In genomic region chr12:126856958-126857357, GRCh38 we compare ENCODE assay signal across 2 cellular contexts.
TF ChIP-seq lines count a peak whose summit lies in the region.

No MANE protein-coding gene starts in this region.

TF ChIP-seq in GM23338, 12 proteins besides CTCF, POLR2A, EP300 and RAD21:
- TF ChIP-seq, protein P1, sequence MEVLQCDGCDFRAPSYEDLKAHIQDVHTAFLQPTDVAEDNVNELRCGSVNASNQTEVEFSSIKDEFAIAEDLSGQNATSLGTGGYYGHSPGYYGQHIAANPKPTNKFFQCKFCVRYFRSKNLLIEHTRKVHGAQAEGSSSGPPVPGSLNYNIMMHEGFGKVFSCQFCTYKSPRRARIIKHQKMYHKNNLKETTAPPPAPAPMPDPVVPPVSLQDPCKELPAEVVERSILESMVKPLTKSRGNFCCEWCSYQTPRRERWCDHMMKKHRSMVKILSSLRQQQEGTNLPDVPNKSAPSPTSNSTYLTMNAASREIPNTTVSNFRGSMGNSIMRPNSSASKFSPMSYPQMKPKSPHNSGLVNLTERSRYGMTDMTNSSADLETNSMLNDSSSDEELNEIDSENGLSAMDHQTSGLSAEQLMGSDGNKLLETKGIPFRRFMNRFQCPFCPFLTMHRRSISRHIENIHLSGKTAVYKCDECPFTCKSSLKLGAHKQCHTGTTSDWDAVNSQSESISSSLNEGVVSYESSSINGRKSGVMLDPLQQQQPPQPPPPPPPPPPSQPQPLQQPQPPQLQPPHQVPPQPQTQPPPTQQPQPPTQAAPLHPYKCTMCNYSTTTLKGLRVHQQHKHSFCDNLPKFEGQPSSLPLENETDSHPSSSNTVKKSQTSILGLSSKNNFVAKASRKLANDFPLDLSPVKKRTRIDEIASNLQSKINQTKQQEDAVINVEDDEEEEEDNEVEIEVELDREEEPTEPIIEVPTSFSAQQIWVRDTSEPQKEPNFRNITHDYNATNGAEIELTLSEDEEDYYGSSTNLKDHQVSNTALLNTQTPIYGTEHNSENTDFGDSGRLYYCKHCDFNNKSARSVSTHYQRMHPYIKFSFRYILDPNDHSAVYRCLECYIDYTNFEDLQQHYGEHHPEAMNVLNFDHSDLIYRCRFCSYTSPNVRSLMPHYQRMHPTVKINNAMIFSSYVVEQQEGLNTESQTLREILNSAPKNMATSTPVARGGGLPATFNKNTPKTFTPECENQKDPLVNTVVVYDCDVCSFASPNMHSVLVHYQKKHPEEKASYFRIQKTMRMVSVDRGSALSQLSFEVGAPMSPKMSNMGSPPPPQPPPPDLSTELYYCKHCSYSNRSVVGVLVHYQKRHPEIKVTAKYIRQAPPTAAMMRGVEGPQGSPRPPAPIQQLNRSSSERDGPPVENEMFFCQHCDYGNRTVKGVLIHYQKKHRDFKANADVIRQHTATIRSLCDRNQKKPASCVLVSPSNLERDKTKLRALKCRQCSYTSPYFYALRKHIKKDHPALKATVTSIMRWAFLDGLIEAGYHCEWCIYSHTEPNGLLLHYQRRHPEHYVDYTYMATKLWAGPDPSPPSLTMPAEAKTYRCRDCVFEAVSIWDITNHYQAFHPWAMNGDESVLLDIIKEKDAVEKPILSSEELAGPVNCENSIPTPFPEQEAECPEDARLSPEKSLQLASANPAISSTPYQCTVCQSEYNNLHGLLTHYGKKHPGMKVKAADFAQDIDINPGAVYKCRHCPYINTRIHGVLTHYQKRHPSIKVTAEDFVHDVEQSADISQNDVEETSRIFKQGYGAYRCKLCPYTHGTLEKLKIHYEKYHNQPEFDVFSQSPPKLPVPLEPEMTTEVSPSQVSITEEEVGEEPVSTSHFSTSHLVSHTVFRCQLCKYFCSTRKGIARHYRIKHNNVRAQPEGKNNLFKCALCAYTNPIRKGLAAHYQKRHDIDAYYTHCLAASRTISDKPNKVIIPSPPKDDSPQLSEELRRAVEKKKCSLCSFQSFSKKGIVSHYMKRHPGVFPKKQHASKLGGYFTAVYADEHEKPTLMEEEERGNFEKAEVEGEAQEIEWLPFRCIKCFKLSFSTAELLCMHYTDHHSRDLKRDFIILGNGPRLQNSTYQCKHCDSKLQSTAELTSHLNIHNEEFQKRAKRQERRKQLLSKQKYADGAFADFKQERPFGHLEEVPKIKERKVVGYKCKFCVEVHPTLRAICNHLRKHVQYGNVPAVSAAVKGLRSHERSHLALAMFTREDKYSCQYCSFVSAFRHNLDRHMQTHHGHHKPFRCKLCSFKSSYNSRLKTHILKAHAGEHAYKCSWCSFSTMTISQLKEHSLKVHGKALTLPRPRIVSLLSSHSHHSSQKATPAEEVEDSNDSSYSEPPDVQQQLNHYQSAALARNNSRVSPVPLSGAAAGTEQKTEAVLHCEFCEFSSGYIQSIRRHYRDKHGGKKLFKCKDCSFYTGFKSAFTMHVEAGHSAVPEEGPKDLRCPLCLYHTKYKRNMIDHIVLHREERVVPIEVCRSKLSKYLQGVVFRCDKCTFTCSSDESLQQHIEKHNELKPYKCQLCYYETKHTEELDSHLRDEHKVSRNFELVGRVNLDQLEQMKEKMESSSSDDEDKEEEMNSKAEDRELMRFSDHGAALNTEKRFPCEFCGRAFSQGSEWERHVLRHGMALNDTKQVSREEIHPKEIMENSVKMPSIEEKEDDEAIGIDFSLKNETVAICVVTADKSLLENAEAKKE (CRISPR knock-in tag; IDR thresholded peaks at IDR 0.05): no peak
- no peak for TF ChIP-seq STAT1 (IDR thresholded peaks at IDR 0.05; ENCODE audit: unreplicated experiment)
- no peak for TF ChIP-seq POLR2AphosphoS5 (IDR thresholded peaks at IDR 0.05; ENCODE audit: low read depth)
- TF ChIP-seq ETS1 (IDR thresholded peaks at IDR 0.05): no peak
- TF ChIP-seq ZNF114 (CRISPR knock-in tag; IDR thresholded peaks at IDR 0.05): no peak
- no peak for TF ChIP-seq ZNF331 (CRISPR knock-in tag; IDR thresholded peaks at IDR 0.05; ENCODE audit: low read depth)
- TF ChIP-seq REST (IDR thresholded peaks at IDR 0.05; ENCODE audit: unreplicated experiment): no peak
- no peak for TF ChIP-seq NANOG (IDR thresholded peaks at IDR 0.05; ENCODE audit: borderline replicate concordance)
- TF ChIP-seq EZH2phosphoT487 (IDR thresholded peaks at IDR 0.05; ENCODE audit: unreplicated experiment): no peak
- TF ChIP-seq JUNB (IDR thresholded peaks at IDR 0.05; ENCODE audit: unreplicated experiment): no peak
- TF ChIP-seq EZH2 (IDR thresholded peaks at IDR 0.05; ENCODE audit: low read depth, unreplicated experiment): no peak
- TF ChIP-seq CREB1 (CRISPR knock-in tag; IDR thresholded peaks at IDR 0.05; ENCODE audit: low read depth): no peak
TF ChIP-seq in GM23338: peak in this region for 0.

TF ChIP-seq in HCT116, 20 proteins besides CTCF, POLR2A, EP300 and RAD21 (continued from another document):
- TF ChIP-seq TCF7L2 (IDR thresholded peaks at IDR 0.05; ENCODE audit: borderline replicate concordance, extremely low read depth, insufficient read depth, insufficient read length) (no peak), REST (IDR thresholded peaks at IDR 0.05; ENCODE audit: low read depth) (no peak), CEBPB (IDR thresholded peaks at IDR 0.05; ENCODE audit: low read depth) (no peak), FOSL1 (IDR thresholded peaks at IDR 0.05; ENCODE audit: low read depth) (no peak), MAX (IDR thresholded peaks at IDR 0.05) (no peak), SP1 (IDR thresholded peaks at IDR 0.05; ENCODE audit: low read depth) (no peak), SRF (IDR thresholded peaks at IDR 0.05; ENCODE audit: low read depth) (no peak), EZH2 (IDR thresholded peaks at IDR 0.05) (no peak), CBX3 (IDR thresholded peaks at IDR 0.05; ENCODE audit: low read depth) (no peak), SIN3A (IDR thresholded peaks at IDR 0.05; ENCODE audit: low read depth) (no peak)
TF ChIP-seq in HCT116: peak in this region for 0.
